Comparison of ENCODE assay signal across 1 cellular context in genomic region chr19:1945899-1946298, GRCh38.
TF ChIP-seq lines count a peak whose summit lies in the region.

No MANE protein-coding gene starts in this region.

TF ChIP-seq in K562, 482 proteins besides CTCF, POLR2A, EP300 and RAD21 (continued from another document):
- TF ChIP-seq, protein P1, sequence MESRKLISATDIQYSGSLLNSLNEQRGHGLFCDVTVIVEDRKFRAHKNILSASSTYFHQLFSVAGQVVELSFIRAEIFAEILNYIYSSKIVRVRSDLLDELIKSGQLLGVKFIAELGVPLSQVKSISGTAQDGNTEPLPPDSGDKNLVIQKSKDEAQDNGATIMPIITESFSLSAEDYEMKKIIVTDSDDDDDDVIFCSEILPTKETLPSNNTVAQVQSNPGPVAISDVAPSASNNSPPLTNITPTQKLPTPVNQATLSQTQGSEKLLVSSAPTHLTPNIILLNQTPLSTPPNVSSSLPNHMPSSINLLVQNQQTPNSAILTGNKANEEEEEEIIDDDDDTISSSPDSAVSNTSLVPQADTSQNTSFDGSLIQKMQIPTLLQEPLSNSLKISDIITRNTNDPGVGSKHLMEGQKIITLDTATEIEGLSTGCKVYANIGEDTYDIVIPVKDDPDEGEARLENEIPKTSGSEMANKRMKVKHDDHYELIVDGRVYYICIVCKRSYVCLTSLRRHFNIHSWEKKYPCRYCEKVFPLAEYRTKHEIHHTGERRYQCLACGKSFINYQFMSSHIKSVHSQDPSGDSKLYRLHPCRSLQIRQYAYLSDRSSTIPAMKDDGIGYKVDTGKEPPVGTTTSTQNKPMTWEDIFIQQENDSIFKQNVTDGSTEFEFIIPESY (CRISPR knock-in tag; IDR thresholded peaks at IDR 0.05), result peak; percentile 95
- TF ChIP-seq ZNF318 (IDR thresholded peaks at IDR 0.05; ENCODE audit: borderline replicate concordance in 1 of 2, low read depth in 1 of 2) (no peak), TAF7 (tag; IDR thresholded peaks at IDR 0.05) (no peak), ZKSCAN3 (CRISPR knock-in tag; IDR thresholded peaks at IDR 0.05) (no peak), RBFOX2 (IDR thresholded peaks at IDR 0.05; ENCODE audit: low read depth, low read length) (peak; percentile 25; the same call in 1 of the 2 replicates), BCOR (IDR thresholded peaks at IDR 0.05) (no peak)
- TF ChIP-seq, protein P2, sequence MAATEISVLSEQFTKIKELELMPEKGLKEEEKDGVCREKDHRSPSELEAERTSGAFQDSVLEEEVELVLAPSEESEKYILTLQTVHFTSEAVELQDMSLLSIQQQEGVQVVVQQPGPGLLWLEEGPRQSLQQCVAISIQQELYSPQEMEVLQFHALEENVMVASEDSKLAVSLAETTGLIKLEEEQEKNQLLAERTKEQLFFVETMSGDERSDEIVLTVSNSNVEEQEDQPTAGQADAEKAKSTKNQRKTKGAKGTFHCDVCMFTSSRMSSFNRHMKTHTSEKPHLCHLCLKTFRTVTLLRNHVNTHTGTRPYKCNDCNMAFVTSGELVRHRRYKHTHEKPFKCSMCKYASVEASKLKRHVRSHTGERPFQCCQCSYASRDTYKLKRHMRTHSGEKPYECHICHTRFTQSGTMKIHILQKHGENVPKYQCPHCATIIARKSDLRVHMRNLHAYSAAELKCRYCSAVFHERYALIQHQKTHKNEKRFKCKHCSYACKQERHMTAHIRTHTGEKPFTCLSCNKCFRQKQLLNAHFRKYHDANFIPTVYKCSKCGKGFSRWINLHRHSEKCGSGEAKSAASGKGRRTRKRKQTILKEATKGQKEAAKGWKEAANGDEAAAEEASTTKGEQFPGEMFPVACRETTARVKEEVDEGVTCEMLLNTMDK (IDR thresholded peaks at IDR 0.05; ENCODE audit: borderline replicate concordance, insufficient read depth, low read depth, low read length, poor library complexity, severe bottlenecking), result peak; percentile 52
- TF ChIP-seq, protein P3, sequence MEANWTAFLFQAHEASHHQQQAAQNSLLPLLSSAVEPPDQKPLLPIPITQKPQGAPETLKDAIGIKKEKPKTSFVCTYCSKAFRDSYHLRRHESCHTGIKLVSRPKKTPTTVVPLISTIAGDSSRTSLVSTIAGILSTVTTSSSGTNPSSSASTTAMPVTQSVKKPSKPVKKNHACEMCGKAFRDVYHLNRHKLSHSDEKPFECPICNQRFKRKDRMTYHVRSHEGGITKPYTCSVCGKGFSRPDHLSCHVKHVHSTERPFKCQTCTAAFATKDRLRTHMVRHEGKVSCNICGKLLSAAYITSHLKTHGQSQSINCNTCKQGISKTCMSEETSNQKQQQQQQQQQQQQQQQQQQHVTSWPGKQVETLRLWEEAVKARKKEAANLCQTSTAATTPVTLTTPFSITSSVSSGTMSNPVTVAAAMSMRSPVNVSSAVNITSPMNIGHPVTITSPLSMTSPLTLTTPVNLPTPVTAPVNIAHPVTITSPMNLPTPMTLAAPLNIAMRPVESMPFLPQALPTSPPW (CRISPR knock-in tag; IDR thresholded peaks at IDR 0.05), result peak; percentile 38
TF ChIP-seq in K562: peak in this region for 6.
